Comparison of ENCODE assay signal across 16 cellular contexts in genomic region chr6:132147530-132148011, GRCh38.
DNase-seq lines count a peak whose midpoint lies in the region; ATAC-seq, FAIRE-seq and TF ChIP-seq lines count a peak whose summit lies in the region.
"Had no signal": no experiment of that assay in that cellular context is flagged by ENCODE, and none has a peak within 500 bp of the region (broad histone marks: within the 10 kb centered on the region; RNA-seq: fewer than 3 reads in every experiment).

No MANE protein-coding gene starts in this region.

- DNase-seq in AG04449 (ENCODE audit: low read depth, low spot score) = peak; percentile 99
- DNase-seq in GM23338 (ENCODE audit: low spot score) = peak; percentile 12
- DNase-seq in astrocyte (ENCODE audit: low read depth) = peak; percentile 92
- peak; percentile 47 for DNase-seq in iris pigment epithelial cell (ENCODE audit: low read depth)
- no peak for DNase-seq in ecto neural progenitor cell (ENCODE audit: low spot score)
- DNase-seq in NCI-H1105 treated with DMSO at 0.1 percent for 48 hours (lab: John Stamatoyannopoulos, UW) = no peak
- DNase-seq in activated T-cell treated with anti-CD3 and anti-CD28 coated beads, Interleukin-2, amount 50 U/mL, for 1 hour = no peak
- DNase-seq in neural progenitor cell (ENCODE audit: low spot score) = no peak
- DNase-seq: activated B cell treated with CpG ODN at 0.5 μM for 24 hours; activated naive CD4-positive, alpha-beta T cell treated with anti-CD3 and anti-CD28 coated beads, Interleukin-2, amount 10 ng/mL, durations not matched to agents 7 days and 5 days; BE2C; NCI-H1436; NCI-H510A had no signal

- CTCF ChIA-PET in AG04449 (lab: Yijun Ruan, JAX) = interaction anchor here (1.2 kb wide), 1 partner anchor 196 kb away, joined by 3 read pairs; the partner anchor contains the start of gene CCN2

- H3K27ac ChIP-seq in GM23338 (ENCODE audit: low read depth) (no peak overlapping the region), astrocyte (ENCODE audit: low read depth, low read length) (peak overlapping the region; percentile 84), neural progenitor cell (no peak overlapping the region)
- H3K27ac ChIP-seq: parathyroid adenoma had no signal

- H3K4me1 Mint-ChIP-seq in GM23338 (peaks cover 3% of the 10 kb centered on the region; the same call in 1 of the 3 replicates), astrocyte (ENCODE audit: low read depth, unreplicated experiment) (peaks cover 1% of the 10 kb centered on the region), neural progenitor cell (peaks cover 10% of the 10 kb centered on the region)
- H3K4me1 Mint-ChIP-seq: activated naive CD4-positive, alpha-beta T cell treated with anti-CD3 and anti-CD28 coated beads, Interleukin-2, amount 10 ng/mL, durations not matched to agents 7 days and 5 days had no signal

- ATAC-seq in GM23338 = no peak
- ATAC-seq: esophagus mucosa, K562 had no signal

- H2AFZ ChIP-seq in GM23338 = no peak overlapping the region
- no peak overlapping the region for H2AFZ ChIP-seq in astrocyte (ENCODE audit: low read depth, low read length)
- no peak overlapping the region for H2AFZ ChIP-seq in neural progenitor cell (replicated peaks)
- H2AFZ ChIP-seq: parathyroid adenoma had no signal

- no peaks in the 10 kb centered on the region for H3F3A ChIP-seq in GM23338 (replicated peaks; ENCODE audit: low read depth)
- H3F3A ChIP-seq in neural progenitor cell (ENCODE audit: low read depth) = no peaks in the 10 kb centered on the region

- TF ChIP-seq CTCF in AG04449 (IDR thresholded peaks at IDR 0.05; ENCODE audit: insufficient read depth, low read length, missing control alignments) (no peak), GM23338 (conservative IDR thresholded peaks at IDR 0.05; ENCODE audit: low read depth in 2 of 2) (no peak), astrocyte (IDR thresholded peaks at IDR 0.05; ENCODE audit: insufficient read depth, low read depth, low read length) (no peak), neural progenitor cell (IDR thresholded peaks at IDR 0.05) (no peak)

- H3K9me3 Mint-ChIP-seq in GM23338 = no peaks in the 10 kb centered on the region
- peaks cover 2% of the 10 kb centered on the region for H3K9me3 Mint-ChIP-seq in astrocyte (ENCODE audit: unreplicated experiment)
- no peaks in the 10 kb centered on the region for H3K9me3 Mint-ChIP-seq in neural progenitor cell
- H3K9me3 Mint-ChIP-seq: activated B cell treated with CpG ODN at 0.5 μM for 24 hours; activated naive CD4-positive, alpha-beta T cell treated with anti-CD3 and anti-CD28 coated beads, Interleukin-2, amount 10 ng/mL, durations not matched to agents 7 days and 5 days had no signal

- H3K36me3 Mint-ChIP-seq in GM23338 (ENCODE audit: low read depth) (no peaks in the 10 kb centered on the region), astrocyte (ENCODE audit: low read depth, unreplicated experiment) (no peaks in the 10 kb centered on the region), neural progenitor cell (no peaks in the 10 kb centered on the region)
- H3K36me3 Mint-ChIP-seq: activated naive CD4-positive, alpha-beta T cell treated with anti-CD3 and anti-CD28 coated beads, Interleukin-2, amount 10 ng/mL, durations not matched to agents 7 days and 5 days had no signal

- H3K4me1 ChIP-seq in GM23338 (ENCODE audit: insufficient read depth) = no peaks in the 10 kb centered on the region
- H3K4me1 ChIP-seq in astrocyte (ENCODE audit: insufficient read depth, low read length) = peaks cover 15% of the 10 kb centered on the region
- H3K4me1 ChIP-seq in neural progenitor cell = no peaks in the 10 kb centered on the region
- H3K4me1 ChIP-seq: BE2C, parathyroid adenoma had no signal

- H3K4me3 ChIP-seq in AG04449 (ENCODE audit: low read depth, low read length) (no peak overlapping the region), GM23338 (no peak overlapping the region), astrocyte (ENCODE audit: insufficient read depth, low read depth, low read length) (no peak overlapping the region), neural progenitor cell (no peak overlapping the region)
- H3K4me3 ChIP-seq: K562 had no signal

- H3K27me3 ChIP-seq in GM23338 (ENCODE audit: insufficient read depth) (no peaks in the 10 kb centered on the region), astrocyte (ENCODE audit: insufficient read depth, low read length) (no peaks in the 10 kb centered on the region), neural progenitor cell (no peaks in the 10 kb centered on the region)
- H3K27me3 ChIP-seq: BE2C had no signal

- H3K9me2 ChIP-seq in GM23338 (ENCODE audit: insufficient read depth) = 0 out of 2 replicates have a peak, but pooled peaks cover 3% of the 10 kb centered on the region

- H3K4me2 ChIP-seq in GM23338 (no peak overlapping the region), astrocyte (ENCODE audit: low read length) (peak overlapping the region; percentile 5), neural progenitor cell (no peak overlapping the region)

- no peaks in the 10 kb centered on the region for H3K79me2 ChIP-seq in GM23338 (replicated peaks; ENCODE audit: insufficient read depth)
- no peaks in the 10 kb centered on the region for H3K79me2 ChIP-seq in astrocyte (ENCODE audit: insufficient read depth, low read length)
- H3K79me2 ChIP-seq in neural progenitor cell (ENCODE audit: low read depth) = no peaks in the 10 kb centered on the region
- H3K79me2 ChIP-seq: parathyroid adenoma had no signal

- H3K9ac ChIP-seq in astrocyte (ENCODE audit: low read length) = peak overlapping the region; percentile 28
- no peak overlapping the region for H3K9ac ChIP-seq in neural progenitor cell
- H3K9ac ChIP-seq: parathyroid adenoma had no signal

- no peaks in the 10 kb centered on the region for H3K9me3 ChIP-seq in astrocyte (ENCODE audit: insufficient read depth, low read depth, low read length)
- no peaks in the 10 kb centered on the region for H3K9me3 ChIP-seq in neural progenitor cell (ENCODE audit: low read depth)
- H3K9me3 ChIP-seq: BE2C had no signal

- H4K20me1 ChIP-seq in GM23338 (replicated peaks; ENCODE audit: insufficient read depth) (no peaks in the 10 kb centered on the region), astrocyte (ENCODE audit: insufficient read depth, low read length) (no peaks in the 10 kb centered on the region), neural progenitor cell (ENCODE audit: low read depth) (no peaks in the 10 kb centered on the region)

- H3K4me3 Mint-ChIP-seq in GM23338 (no peak overlapping the region), astrocyte (ENCODE audit: unreplicated experiment) (no peak overlapping the region), neural progenitor cell (no peak overlapping the region)
- H3K4me3 Mint-ChIP-seq: activated B cell treated with CpG ODN at 0.5 μM for 24 hours; activated naive CD4-positive, alpha-beta T cell treated with anti-CD3 and anti-CD28 coated beads, Interleukin-2, amount 10 ng/mL, durations not matched to agents 7 days and 5 days had no signal

- H3K27ac Mint-ChIP-seq in GM23338 (no peak overlapping the region), astrocyte (ENCODE audit: unreplicated experiment) (no peak overlapping the region), neural progenitor cell (no peak overlapping the region)
- H3K27ac Mint-ChIP-seq: activated B cell treated with CpG ODN at 0.5 μM for 24 hours; activated naive CD4-positive, alpha-beta T cell treated with anti-CD3 and anti-CD28 coated beads, Interleukin-2, amount 10 ng/mL, durations not matched to agents 7 days and 5 days had no signal

- POLR2A ChIA-PET in AG04449 (lab: Yijun Ruan, JAX) = interaction anchor here (1.2 to 3.8 kb wide), 4 partner anchors 16 to 199 kb away, joined by 3 to 105 read pairs (median 9); partner anchors contain the start of gene CCN2

- peak; percentile 96 for FAIRE-seq in astrocyte (lab: Jason Lieb, UNC)
- FAIRE-seq: K562 had no signal

- H3K36me3 ChIP-seq in GM23338 (ENCODE audit: insufficient read depth) = no peaks in the 10 kb centered on the region
- H3K36me3 ChIP-seq in astrocyte (ENCODE audit: insufficient read depth, low read length) = no peaks in the 10 kb centered on the region
- H3K36me3 ChIP-seq in neural progenitor cell = no peaks in the 10 kb centered on the region
- H3K36me3 ChIP-seq: BE2C had no signal

- H3K27me3 Mint-ChIP-seq in GM23338 (ENCODE audit: insufficient read depth, low read depth, poor library complexity) (no peaks in the 10 kb centered on the region), astrocyte (ENCODE audit: low read depth, unreplicated experiment) (no peaks in the 10 kb centered on the region), neural progenitor cell (ENCODE audit: insufficient read depth, low read depth) (no peaks in the 10 kb centered on the region)
- H3K27me3 Mint-ChIP-seq: activated B cell treated with CpG ODN at 0.5 μM for 24 hours; activated naive CD4-positive, alpha-beta T cell treated with anti-CD3 and anti-CD28 coated beads, Interleukin-2, amount 10 ng/mL, durations not matched to agents 7 days and 5 days had no signal

Comparison
In these comparisons a context has a peak if more than half of its experiments do, and no peak if none do; other contexts are left out.
1. DNase-seq: peak in AG04449 (single experiment), GM23338 (single experiment), astrocyte (single experiment) and iris pigment epithelial cell (single experiment); none in ecto neural progenitor cell (single experiment), NCI-H1105 treated with DMSO at 0.1 percent for 48 hours (single experiment), activated T-cell treated with anti-CD3 and anti-CD28 coated beads, Interleukin-2, amount 50 U/mL, for 1 hour (single experiment) and neural progenitor cell (single experiment).